Comparison of ENCODE assay signal across 8 cellular contexts in genomic region chr10:71725998-71726672, GRCh38. TPM values are rescaled to one million over a fixed set of nuclear protein-coding genes. Genes with fewer than 3 reads are reported as not detected.
DNase-seq lines count a peak whose midpoint lies in the region; ATAC-seq lines count a peak whose summit lies in the region.

No MANE protein-coding gene starts in this region.

- no peak overlapping the region for H3K4ac ChIP-seq in neuronal stem cell (ENCODE audit: low read length)

- H2AK5ac ChIP-seq in neuronal stem cell (ENCODE audit: low read depth, low read length) = peak overlapping the region; percentile 27

- peak overlapping the region; percentile 11 for H3K18ac ChIP-seq in neuronal stem cell (ENCODE audit: low read length)

- peaks cover 0 to 6% (median 0%) of the 10 kb centered on the region in 3 experiments for H3K27me3 ChIP-seq in neuronal stem cell (ENCODE audit: control insufficient read depth in 3 of 3, insufficient read depth in 3 of 3, low read depth in 1 of 3, low read length in 3 of 3)

- H2BK5ac ChIP-seq in neuronal stem cell (ENCODE audit: low read length) = no peak overlapping the region

- peak overlapping the region; percentile 11 for H2BK12ac ChIP-seq in neuronal stem cell (ENCODE audit: low read length)

- H4K91ac ChIP-seq in neuronal stem cell (ENCODE audit: low read depth, low read length, poor library complexity) = no peak overlapping the region

- H3K27ac ChIP-seq in neuronal stem cell (replicated peaks; ENCODE audit: low read length) = no peak overlapping the region

- no peaks in the 10 kb centered on the region for H3K9me3 ChIP-seq in neuronal stem cell (replicated peaks in 1 of 2; ENCODE audit: control insufficient read depth in 2 of 2, insufficient read depth in 1 of 2, low read depth in 1 of 2, low read length in 2 of 2)

- no peak for ATAC-seq in HG02884 (IDR thresholded peaks at IDR 0.05; ENCODE audit: unreplicated experiment)

- H3K4me2 ChIP-seq in neuronal stem cell (ENCODE audit: insufficient read depth, low read length, poor library complexity, severe bottlenecking) = no peak overlapping the region

- peak overlapping the region; percentile 82 for H2BK15ac ChIP-seq in neuronal stem cell (ENCODE audit: low read length)

- peaks cover 0 to 5% of the 10 kb centered on the region in 2 donors for H3K4me1 ChIP-seq in neuronal stem cell (ENCODE audit: control insufficient read depth in 2 of 2, insufficient read depth in 1 of 2, low read depth in 1 of 2, low read length in 2 of 2)

- no peak overlapping the region for H2AFZ ChIP-seq in neuronal stem cell (ENCODE audit: low read length)

- whole genome bisulfite sequencing in neuronal stem cell (ENCODE audit: extremely low coverage in 2 of 2, insufficient read length in 2 of 2, insufficient replicate concordance in 1 of 2), 2 donors = no CpG with 5 or more reads among the region's 9 CpGs

- no peaks in the 10 kb centered on the region for H3K79me1 ChIP-seq in neuronal stem cell (ENCODE audit: low read depth, low read length)

- no peak overlapping the region for H3K9ac ChIP-seq in neuronal stem cell (ENCODE audit: low read depth, low read length, poor library complexity)

- H3K23ac ChIP-seq in neuronal stem cell (ENCODE audit: low read depth, low read length, poor library complexity) = no peak overlapping the region

- H2BK120ac ChIP-seq in neuronal stem cell (ENCODE audit: low read depth, low read length) = no peak overlapping the region

- H3K14ac ChIP-seq in neuronal stem cell (ENCODE audit: low read length) = no peak overlapping the region

- H3K36me3 ChIP-seq in neuronal stem cell (replicated peaks in 1 of 2; ENCODE audit: control insufficient read depth in 2 of 2, insufficient read depth in 2 of 2, low read length in 2 of 2) = no peaks in the 10 kb centered on the region

- H3K4me3 ChIP-seq in neuronal stem cell (ENCODE audit: low read length in 2 of 2) = no peak overlapping the region

- H4K8ac ChIP-seq in neuronal stem cell (ENCODE audit: low read depth, low read length) = no peak overlapping the region

- DNase-seq in NCI-H82 (lab: John Stamatoyannopoulos, UW) (peak; percentile 41), NCI-H82 treated with DMSO at 0.1 percent for 48 hours (lab: John Stamatoyannopoulos, UW; ENCODE audit: unreplicated experiment) (no peak), T-helper 2 cell (peak in 4 of 5 experiments; percentile 28 to 72 (median 46)), neuronal stem cell (ENCODE audit: low spot score) (peak; percentile 29), NCI-H1105 treated with DMSO at 0.1 percent for 48 hours (lab: John Stamatoyannopoulos, UW) (no peak), occipital lobe (lab: John Stamatoyannopoulos, UW) (no peak)
- peak; percentile 36 for DNase-seq in central memory CD4-positive, alpha-beta T cell

RNA-seq across cellular contexts. Expression of gene C10orf105, which starts 6.6 kb away (rescaled TPM):
- 1.4 TPM for polyA plus RNA-seq in neuronal stem cell (2013, experiment 1 of 2)
- 1.3 TPM for polyA plus RNA-seq in neuronal stem cell (2013, experiment 2 of 2)
- under 0.01 TPM for total RNA-seq in occipital lobe

RNA-seq across cellular contexts. Expression of gene VSIR, which starts 47.2 kb away (rescaled TPM):
- 0.29 TPM for polyA plus RNA-seq in neuronal stem cell (2013, experiment 1 of 2)
- 0.48 TPM for polyA plus RNA-seq in neuronal stem cell (2013, experiment 2 of 2)
- 8.1 TPM for total RNA-seq in occipital lobe

Comparison
In these comparisons a context has a peak if more than half of its experiments do, and no peak if none do; other contexts are left out.
1. DNase-seq: peak in NCI-H82 (single experiment), T-helper 2 cell (4 of 5), central memory CD4-positive, alpha-beta T cell (single experiment) and neuronal stem cell (single experiment); none in NCI-H82 treated with DMSO at 0.1 percent for 48 hours (single experiment), NCI-H1105 treated with DMSO at 0.1 percent for 48 hours (single experiment) and occipital lobe (single experiment).